In genomic region chr1:166884040-166884642, GRCh38 we compare ENCODE assay signal across 8 cellular contexts. TPM values are rescaled to one million over a fixed set of nuclear protein-coding genes. Genes with fewer than 3 reads are reported as not detected.
DNase-seq lines count a peak whose midpoint lies in the region; TF ChIP-seq lines count a peak whose summit lies in the region.

No MANE protein-coding gene starts in this region.

- peak; percentile 88 for TF ChIP-seq CTCF in GM12873 (IDR thresholded peaks at IDR 0.05; ENCODE audit: insufficient read depth, low read depth, low read length, missing control alignments)
- peak; percentile 16 for TF ChIP-seq CTCF in parathyroid adenoma (IDR thresholded peaks at IDR 0.05)

- no peak overlapping the region for H3K27ac ChIP-seq in parathyroid adenoma

- H3K4me3 ChIP-seq in parathyroid adenoma (ENCODE audit: low read depth, low read length), result no peak overlapping the region

- no peaks in the 10 kb centered on the region for H3K4me1 ChIP-seq in parathyroid adenoma

- no peaks in the 10 kb centered on the region for H3K27me3 ChIP-seq in parathyroid adenoma (ENCODE audit: control insufficient read depth, insufficient read depth, low read length)

- intact Hi-C loops in activated naive CD4-positive, alpha-beta T cell treated with anti-CD3 and anti-CD28 coated beads for 36 hours (cut with micrococcal nuclease), result loop anchor here (1.0 kb wide), 2 partner anchors 26 to 173 kb away; no protein-coding TSS in a partner anchor
- intact Hi-C loops in cardiac septum (cut with DNase I), result loop anchor here (1.0 kb wide), 1 partner anchor 175 kb away; no protein-coding TSS in a partner anchor

- no peak overlapping the region for H3K4me2 ChIP-seq in parathyroid adenoma (ENCODE audit: low read length)

- no peak overlapping the region for H3K9ac ChIP-seq in parathyroid adenoma

- CTCF ChIA-PET in activated naive CD4-positive, alpha-beta T cell treated with anti-CD3 and anti-CD28 coated beads for 36 hours (lab: Charles Lee), result interaction anchor here (0.7 to 7.3 kb wide), 4 partner anchors 16 to 176 kb away, joined by 3 to 84 read pairs (median 20); no protein-coding TSS in a partner anchor

- peaks cover 21% of the 10 kb centered on the region for H3K27me3 Mint-ChIP-seq in activated naive CD4-positive, alpha-beta T cell treated with anti-CD3 and anti-CD28 coated beads for 36 hours (ENCODE audit: low read depth)

- no peaks in the 10 kb centered on the region for H3K79me2 ChIP-seq in parathyroid adenoma

- H3K27ac Mint-ChIP-seq in activated naive CD4-positive, alpha-beta T cell treated with anti-CD3 and anti-CD28 coated beads for 36 hours, result no peak overlapping the region

- H3K36me3 ChIP-seq in parathyroid adenoma (ENCODE audit: control insufficient read depth, insufficient read depth, low read length), result no peaks in the 10 kb centered on the region

- H3K36me3 Mint-ChIP-seq in activated naive CD4-positive, alpha-beta T cell treated with anti-CD3 and anti-CD28 coated beads for 36 hours (ENCODE audit: low read depth), result no peaks in the 10 kb centered on the region

- H3K4me1 Mint-ChIP-seq in activated naive CD4-positive, alpha-beta T cell treated with anti-CD3 and anti-CD28 coated beads for 36 hours (ENCODE audit: low read depth), result peaks cover 3% of the 10 kb centered on the region

- peak; percentile 20 for DNase-seq in NCI-H1092 (lab: John Stamatoyannopoulos, UW)
- peak; percentile 58 for DNase-seq in activated naive CD4-positive, alpha-beta T cell treated with anti-CD3 and anti-CD28 coated beads for 36 hours
- DNase-seq in cardiac septum (ENCODE audit: low spot score), result peak; percentile 77
- DNase-seq in LoVo (ENCODE audit: low spot score), result no peak
- no peak for DNase-seq in COLO829 (ENCODE audit: low spot score)
- no peak for DNase-seq in cortex of kidney (lab: John Stamatoyannopoulos, UW)

- H3K4me3 Mint-ChIP-seq in activated naive CD4-positive, alpha-beta T cell treated with anti-CD3 and anti-CD28 coated beads for 36 hours, result no peak overlapping the region

- no peaks in the 10 kb centered on the region for H3K9me3 Mint-ChIP-seq in activated naive CD4-positive, alpha-beta T cell treated with anti-CD3 and anti-CD28 coated beads for 36 hours

- H3K9me3 ChIP-seq in parathyroid adenoma (ENCODE audit: control insufficient read depth, low read length), result no peaks in the 10 kb centered on the region

- peak overlapping the region; percentile 53 for H2AFZ ChIP-seq in parathyroid adenoma

RNA-seq across cellular contexts. Expression of gene TADA1, which starts 8.1 kb away (rescaled TPM):
- 10 to 100 TPM; 19.6 to 19.9 TPM for total RNA-seq in activated naive CD4-positive, alpha-beta T cell treated with anti-CD3 and anti-CD28 coated beads for 36 hours
- total RNA-seq in cardiac septum, result 11.0 TPM

RNA-seq across cellular contexts. Expression of gene POGK, which starts 44.9 kb away (rescaled TPM):
- total RNA-seq in activated naive CD4-positive, alpha-beta T cell treated with anti-CD3 and anti-CD28 coated beads for 36 hours, result 10 to 100 TPM; 33.1 to 34.9 TPM
- total RNA-seq in cardiac septum, result 18.5 TPM

Comparison
In these comparisons a context has a peak if more than half of its experiments do, and no peak if none do; other contexts are left out.
1. DNase-seq: peak in NCI-H1092 (single experiment), activated naive CD4-positive, alpha-beta T cell treated with anti-CD3 and anti-CD28 coated beads for 36 hours (single experiment) and cardiac septum (single experiment); none in LoVo (single experiment), COLO829 (single experiment) and cortex of kidney (single experiment).